8 cellular contexts compared by ENCODE assay signal in genomic region chr4:26975464-26976181, GRCh38.
DNase-seq lines count a peak whose midpoint lies in the region; ATAC-seq and TF ChIP-seq lines count a peak whose summit lies in the region.
"Not testable (repeated sequence)": the region's sequence is repeated elsewhere in the genome, so short reads cannot be mapped to it uniquely, and the experiment has no call there.

No MANE protein-coding gene starts in this region.

- H3K23ac ChIP-seq in mesendoderm (ENCODE audit: low read length), result not testable (repeated sequence)

- H3K4me1 ChIP-seq in hepatocyte (ENCODE audit: insufficient read depth); mesendoderm (ENCODE audit: control insufficient read depth, low read depth, low read length): not testable (repeated sequence)

- H3K27me3 ChIP-seq in hepatocyte; mesendoderm (ENCODE audit: insufficient read depth, low read length, poor library complexity): not testable (repeated sequence)

- not testable (repeated sequence) for H3K79me2 ChIP-seq in hepatocyte; mesendoderm (ENCODE audit: control insufficient read depth, insufficient read depth, low read length)

- not testable (repeated sequence) for H4K20me1 ChIP-seq in hepatocyte (ENCODE audit: insufficient read depth, poor library complexity, severe bottlenecking)

- not testable (repeated sequence) for H3K4me3 Mint-ChIP-seq in activated CD4-positive, alpha-beta T cell treated with anti-CD3 and anti-CD28 coated beads for 36 hours; chondrocyte (ENCODE audit: unreplicated experiment); stimulated activated naive CD8-positive, alpha-beta T cell treated with anti-CD3 and anti-CD28 coated beads, Interleukin-15, Interleukin-2, amounts not matched to agents 100 ng/mL and 50 ng/mL, for 24 hours

- H3K9me3 Mint-ChIP-seq in activated CD4-positive, alpha-beta T cell treated with anti-CD3 and anti-CD28 coated beads for 36 hours (ENCODE audit: low read depth); chondrocyte (ENCODE audit: low read depth): not testable (repeated sequence)
- peaks cover 13% of the 10 kb centered on the region for H3K9me3 Mint-ChIP-seq in stimulated activated naive CD8-positive, alpha-beta T cell treated with anti-CD3 and anti-CD28 coated beads, Interleukin-15, Interleukin-2, amounts not matched to agents 100 ng/mL and 50 ng/mL, for 24 hours

- H3K9me3 ChIP-seq in hepatocyte (ENCODE audit: low read depth), result not testable (repeated sequence)

- H2BK5ac ChIP-seq in mesendoderm (ENCODE audit: low read length), result not testable (repeated sequence)

- not testable (repeated sequence) for H4K5ac ChIP-seq in mesendoderm (ENCODE audit: low read length)

- peaks cover 64% of the 10 kb centered on the region for H3K4me1 Mint-ChIP-seq in activated CD4-positive, alpha-beta T cell treated with anti-CD3 and anti-CD28 coated beads for 36 hours
- H3K4me1 Mint-ChIP-seq in chondrocyte (ENCODE audit: low read depth), result peaks cover 11% of the 10 kb centered on the region
- H3K4me1 Mint-ChIP-seq in stimulated activated naive CD8-positive, alpha-beta T cell treated with anti-CD3 and anti-CD28 coated beads, Interleukin-15, Interleukin-2, amounts not matched to agents 100 ng/mL and 50 ng/mL, for 24 hours (ENCODE audit: low read depth), result peaks cover 78% of the 10 kb centered on the region

- H2BK120ac ChIP-seq in mesendoderm (ENCODE audit: low read depth, low read length), result not testable (repeated sequence)

- not testable (repeated sequence) for H3K27me3 Mint-ChIP-seq in activated CD4-positive, alpha-beta T cell treated with anti-CD3 and anti-CD28 coated beads for 36 hours; chondrocyte (ENCODE audit: low read depth); stimulated activated naive CD8-positive, alpha-beta T cell treated with anti-CD3 and anti-CD28 coated beads, Interleukin-15, Interleukin-2, amounts not matched to agents 100 ng/mL and 50 ng/mL, for 24 hours

- not testable (repeated sequence) for H3K27ac Mint-ChIP-seq in activated CD4-positive, alpha-beta T cell treated with anti-CD3 and anti-CD28 coated beads for 36 hours; chondrocyte (ENCODE audit: unreplicated experiment)
- H3K27ac Mint-ChIP-seq in stimulated activated naive CD8-positive, alpha-beta T cell treated with anti-CD3 and anti-CD28 coated beads, Interleukin-15, Interleukin-2, amounts not matched to agents 100 ng/mL and 50 ng/mL, for 24 hours, result peak overlapping the region; percentile 89

- H4K8ac ChIP-seq in mesendoderm (ENCODE audit: low read depth, low read length), result not testable (repeated sequence)

- DNase-seq in COLO668 (lab: John Stamatoyannopoulos, UW; ENCODE audit: unreplicated experiment) (peak; percentile 9), NCI-H1417 (lab: John Stamatoyannopoulos, UW) (peak; percentile 4 to 63 (median 11)), NCI-H774 (lab: John Stamatoyannopoulos, UW) (peak; percentile 78), chondrocyte (ENCODE audit: low spot score) (peak; percentile 68), hepatocyte (ENCODE audit: low spot score) (peak; percentile 6), mesendoderm (peak; percentile 16)
- peak; percentile 7 for DNase-seq in activated CD4-positive, alpha-beta T cell treated with anti-CD3 and anti-CD28 coated beads for 36 hours

- H3K4me3 ChIP-seq in hepatocyte; mesendoderm (ENCODE audit: low read length): not testable (repeated sequence)

- TF ChIP-seq CTCF in chondrocyte (IDR thresholded peaks at IDR 0.05); hepatocyte (IDR thresholded peaks at IDR 0.05; ENCODE audit: poor library complexity): not testable (repeated sequence)

- H3K18ac ChIP-seq in mesendoderm (ENCODE audit: low read length), result not testable (repeated sequence)

- H3K36me3 Mint-ChIP-seq in activated CD4-positive, alpha-beta T cell treated with anti-CD3 and anti-CD28 coated beads for 36 hours (ENCODE audit: low read depth), result peaks cover 17% of the 10 kb centered on the region
- H3K36me3 Mint-ChIP-seq in chondrocyte (ENCODE audit: low read depth), result not testable (repeated sequence)
- peaks cover 44% of the 10 kb centered on the region for H3K36me3 Mint-ChIP-seq in stimulated activated naive CD8-positive, alpha-beta T cell treated with anti-CD3 and anti-CD28 coated beads, Interleukin-15, Interleukin-2, amounts not matched to agents 100 ng/mL and 50 ng/mL, for 24 hours (ENCODE audit: low read depth)

- not testable (repeated sequence) for H3K27ac ChIP-seq in hepatocyte; mesendoderm (ENCODE audit: low read depth, low read length)

- POLR2A ChIA-PET in activated CD4-positive, alpha-beta T cell treated with anti-CD3 and anti-CD28 coated beads for 36 hours (lab: Charles Lee), result not testable (repeated sequence)

- not testable (repeated sequence) for H3K4ac ChIP-seq in mesendoderm (ENCODE audit: low read depth, low read length)

- not testable (repeated sequence) for H2BK15ac ChIP-seq in mesendoderm (replicated peaks; ENCODE audit: low read depth)

- peaks cover 11% of the 10 kb centered on the region for H3K79me1 ChIP-seq in mesendoderm (ENCODE audit: low read length)

- H3K56ac ChIP-seq in mesendoderm (ENCODE audit: low read length), result not testable (repeated sequence)

- not testable (repeated sequence) for H2AK5ac ChIP-seq in mesendoderm (ENCODE audit: low read length)

- not testable (repeated sequence) for H3K9ac ChIP-seq in mesendoderm (ENCODE audit: low read length)

- 93% methylated on average over 12 of the region's 12 CpGs for WGBS in hepatocyte (ENCODE audit: low lambda C conversion rate, missing lambda C conversion rate)
- WGBS in mesendoderm (ENCODE audit: extremely low coverage, insufficient coverage, low lambda C conversion rate), result no CpG with 5 or more reads among the region's 12 CpGs

- not testable (repeated sequence) for H3K4me2 ChIP-seq in hepatocyte; mesendoderm (ENCODE audit: low read length)

- intact Hi-C loops in activated CD4-positive, alpha-beta T cell treated with anti-CD3 and anti-CD28 coated beads for 36 hours (cut with DNase I, micrococcal nuclease), result not testable (repeated sequence)

- ATAC-seq in activated CD4-positive, alpha-beta T cell treated with anti-CD3 and anti-CD28 coated beads for 36 hours, result not testable (repeated sequence)

- not testable (repeated sequence) for H3K36me3 ChIP-seq in hepatocyte (replicated peaks; ENCODE audit: insufficient read depth, low read depth); mesendoderm (ENCODE audit: control insufficient read depth, insufficient read depth, low read length)

- H3K9me2 ChIP-seq in hepatocyte (replicated peaks; ENCODE audit: insufficient read depth), result not testable (repeated sequence)

- not testable (repeated sequence) for H2AFZ ChIP-seq in hepatocyte

- CTCF ChIA-PET in activated CD4-positive, alpha-beta T cell treated with anti-CD3 and anti-CD28 coated beads for 36 hours (lab: Charles Lee), result interaction anchor here (1.0 to 1.4 kb wide), 2 partner anchors 23 to 34 kb away, joined by 3 read pairs; no protein-coding TSS in a partner anchor

Comparison
In these comparisons a context has a peak if more than half of its experiments do, and no peak if none do; other contexts are left out.
1. DNase-seq: peak in every context shown above with its lines; median percentile 78 in NCI-H774; 68 in chondrocyte; 16 in mesendoderm; 11 in NCI-H1417; 9 in COLO668; 7 in activated CD4-positive, alpha-beta T cell treated with anti-CD3 and anti-CD28 coated beads for 36 hours; 6 in hepatocyte.